7 cellular contexts compared by ENCODE assay signal in the genomic region with DNA sequence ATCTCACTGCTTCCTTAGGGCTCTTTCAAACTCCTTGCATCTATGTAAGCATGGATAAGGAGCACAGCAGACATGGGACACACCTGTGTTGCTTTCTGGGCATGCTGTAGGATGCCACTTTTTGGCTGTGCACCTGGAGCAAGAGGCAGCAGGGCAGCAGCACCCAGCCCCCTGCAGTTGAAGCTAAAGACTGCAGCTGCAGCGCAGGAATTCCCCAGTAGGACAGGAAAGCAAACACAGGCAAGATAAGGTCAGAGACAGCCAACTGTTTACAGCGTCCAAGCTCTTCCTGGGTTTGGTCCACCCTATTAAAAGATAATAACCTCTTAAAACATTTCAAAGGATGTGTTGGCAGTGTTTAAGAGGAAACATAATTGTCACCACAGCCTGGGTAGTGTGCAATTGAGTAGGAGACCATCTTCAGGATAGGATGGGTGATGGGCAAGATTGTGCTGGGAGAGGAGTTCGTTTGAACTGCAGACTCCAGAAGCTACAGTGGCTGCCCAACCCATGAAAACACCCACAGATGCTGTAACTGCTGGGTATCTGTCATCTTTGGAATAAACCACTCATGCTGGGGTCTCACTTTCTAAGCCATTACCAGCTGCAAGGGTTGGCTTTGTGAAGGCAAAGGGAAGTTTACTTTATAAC.
DNase-seq lines count a peak whose midpoint lies in the region; ATAC-seq, FAIRE-seq and TF ChIP-seq lines count a peak whose summit lies in the region.
"Not testable (repeated sequence)": the region's sequence is repeated elsewhere in the genome, so short reads cannot be mapped to it uniquely, and the experiment has no call there.

No MANE protein-coding gene starts in this region.

- not testable (repeated sequence) for H3K23ac ChIP-seq in IMR-90 (ENCODE audit: low read depth, low read length)

- H2BK20ac ChIP-seq in IMR-90 (ENCODE audit: low read depth, low read length) = not testable (repeated sequence)

- H3K4me1 Mint-ChIP-seq in activated naive CD8-positive, alpha-beta T cell treated with anti-CD3 and anti-CD28 coated beads, Interleukin-2, amount 50 U/mL, for 24 hours; osteocyte (ENCODE audit: unreplicated experiment): not testable (repeated sequence)

- not testable (repeated sequence) for H3K4me2 ChIP-seq in A549; IMR-90 (ENCODE audit: low read depth, low read length); HepG2 (ENCODE audit: low read depth, low read length)

- not testable (repeated sequence) for H3K36me3 ChIP-seq in IMR-90 (ENCODE audit: control insufficient read depth, insufficient read depth, low read length); HepG2 (replicated peaks in 1 of 2; ENCODE audit: control insufficient read depth in 1 of 2, insufficient read depth in 2 of 2, low read length in 2 of 2)

- H3K36me3 Mint-ChIP-seq in activated naive CD8-positive, alpha-beta T cell treated with anti-CD3 and anti-CD28 coated beads, Interleukin-2, amount 50 U/mL, for 24 hours (ENCODE audit: low read depth); osteocyte (ENCODE audit: unreplicated experiment): not testable (repeated sequence)

- H2BK120ac ChIP-seq in IMR-90 (ENCODE audit: low read depth, low read length) = not testable (repeated sequence)

- not testable (repeated sequence) for H3K79me2 ChIP-seq in HepG2 (ENCODE audit: insufficient read depth, low read length)

- not testable (repeated sequence) for H2AK5ac ChIP-seq in IMR-90 (ENCODE audit: low read depth, low read length)

- not testable (repeated sequence) for TF ChIP-seq CTCF in A549 (IDR thresholded peaks at IDR 0.05); IMR-90 (conservative IDR thresholded peaks at IDR 0.05; ENCODE audit: low read depth, low read length); HepG2 (CRISPR knock-in tag; IDR thresholded peaks at IDR 0.05)
- TF ChIP-seq CTCF in VCaP (conservative IDR thresholded peaks at IDR 0.05) (peak; percentile 33; the same call in 1 of the 2 replicates), osteocyte (IDR thresholded peaks at IDR 0.05) (peak; percentile 7)

- not testable (repeated sequence) for H4K20me1 ChIP-seq in IMR-90 (ENCODE audit: insufficient read depth, low read length); HepG2 (ENCODE audit: insufficient read depth, low read length)

- not testable (repeated sequence) for H3K9me1 ChIP-seq in IMR-90 (ENCODE audit: insufficient read depth, low read length)

- 8% methylated on average over 1 of the region's 3 CpGs for WGBS in A549 (ENCODE audit: missing lambda C conversion rate)
- no CpG with 5 or more reads among the region's 3 CpGs for WGBS in IMR-90 (ENCODE audit: extremely low coverage in 2 of 2, insufficient read length in 1 of 2), 2 experiments
- WGBS in HepG2 (ENCODE audit: low lambda C conversion rate) = 0% methylated on average over 2 of the region's 3 CpGs

- not testable (repeated sequence) for DNase-seq in A549 (ENCODE audit: low read depth in 1 of 2, low spot score in 1 of 2); IMR-90; activated naive CD8-positive, alpha-beta T cell treated with anti-CD3 and anti-CD28 coated beads, Interleukin-2, amount 50 U/mL, for 24 hours; HepG2 (ENCODE audit: low spot score); osteocyte (ENCODE audit: extremely low spot score, unreplicated experiment)

- H3K79me1 ChIP-seq in IMR-90 (ENCODE audit: low read depth in 1 of 2, low read length in 2 of 2) = not testable (repeated sequence)

- not testable (repeated sequence) for FAIRE-seq in A549 (lab: Jason Lieb, UNC)
- FAIRE-seq in HepG2 (lab: Jason Lieb, UNC) = peak; percentile 95

- not testable (repeated sequence) for H3K27me3 ChIP-seq in IMR-90 (ENCODE audit: control insufficient read depth, insufficient read depth, low read length); HepG2 (ENCODE audit: control insufficient read depth in 1 of 2, insufficient read depth in 2 of 2, low read length in 2 of 2)

- TF ChIP-seq EP300 in A549 (IDR thresholded peaks at IDR 0.05); HepG2 (IDR thresholded peaks at IDR 0.05; ENCODE audit: low read depth in 2 of 2, low read length in 2 of 2); HepG2 (CRISPR knock-in tag; IDR thresholded peaks at IDR 0.05; ENCODE audit: borderline replicate concordance): not testable (repeated sequence)

- H2AFZ ChIP-seq in IMR-90 (replicated peaks; ENCODE audit: low read length, poor library complexity); HepG2 (ENCODE audit: low read length): not testable (repeated sequence)

- H3K9me3 Mint-ChIP-seq in activated naive CD8-positive, alpha-beta T cell treated with anti-CD3 and anti-CD28 coated beads, Interleukin-2, amount 50 U/mL, for 24 hours; osteocyte (ENCODE audit: unreplicated experiment): not testable (repeated sequence)

- intact Hi-C loops in IMR-90 (cut with micrococcal nuclease); HepG2 (cut with micrococcal nuclease; ENCODE audit: unreplicated experiment): not testable (repeated sequence)

- H4K91ac ChIP-seq in IMR-90 (ENCODE audit: insufficient read depth, low read depth, low read length) = not testable (repeated sequence)

- BruUV-seq in IMR-90 (replicated peaks; lab: Mats Ljungman, UMichigan); HepG2 (replicated peaks; lab: Mats Ljungman, UMichigan): not testable (repeated sequence)

- dilution Hi-C loops in IMR-90 (cut with HindIII; ENCODE audit: low sequenced_read_pairs, unreplicated experiment) = not testable (repeated sequence)

- H3K18ac ChIP-seq in IMR-90 (ENCODE audit: low read depth, low read length) = not testable (repeated sequence)

- not testable (repeated sequence) for TF ChIP-seq POLR2A in A549 (IDR thresholded peaks at IDR 0.05; ENCODE audit: low read length); IMR-90 (IDR thresholded peaks at IDR 0.05; ENCODE audit: low read depth, low read length); HepG2 (IDR thresholded peaks at IDR 0.05; ENCODE audit: insufficient read depth in 1 of 2, low read depth in 2 of 2, low read length in 2 of 2)

- not testable (repeated sequence) for H3K4me3 Mint-ChIP-seq in activated naive CD8-positive, alpha-beta T cell treated with anti-CD3 and anti-CD28 coated beads, Interleukin-2, amount 50 U/mL, for 24 hours; osteocyte (ENCODE audit: unreplicated experiment)

- not testable (repeated sequence) for H3K56ac ChIP-seq in IMR-90 (ENCODE audit: extremely low read depth, insufficient read depth, low read length)

- not testable (repeated sequence) for H2AK9ac ChIP-seq in IMR-90 (replicated peaks; ENCODE audit: low read depth, low read length, poor library complexity)

- H4K8ac ChIP-seq in IMR-90 (ENCODE audit: low read depth in 2 of 2, low read length in 2 of 2) = not testable (repeated sequence)

- H3K4me1 ChIP-seq in A549; IMR-90 (ENCODE audit: control insufficient read depth, insufficient read depth, low read length); HepG2 (ENCODE audit: insufficient read depth, low read length): not testable (repeated sequence)

- H3K14ac ChIP-seq in IMR-90 (replicated peaks; ENCODE audit: low read depth, low read length) = not testable (repeated sequence)

- H3K27me3 Mint-ChIP-seq in activated naive CD8-positive, alpha-beta T cell treated with anti-CD3 and anti-CD28 coated beads, Interleukin-2, amount 50 U/mL, for 24 hours; osteocyte (ENCODE audit: unreplicated experiment): not testable (repeated sequence)

- H2BK5ac ChIP-seq in IMR-90 (ENCODE audit: low read depth, low read length, poor library complexity, severe bottlenecking) = not testable (repeated sequence)

- H3K9me3 ChIP-seq in A549; IMR-90 (ENCODE audit: control insufficient read depth, insufficient read depth, low read length); HepG2 (ENCODE audit: low read length): not testable (repeated sequence)

- not testable (repeated sequence) for TF ChIP-seq RAD21 in A549 (conservative IDR thresholded peaks at IDR 0.05 in 1 of 2, IDR thresholded peaks at IDR 0.05 in 1 of 2); IMR-90 (IDR thresholded peaks at IDR 0.05; ENCODE audit: low read length); HepG2 (CRISPR knock-in tag; IDR thresholded peaks at IDR 0.05)

- in situ Hi-C loops in IMR-90 (cut with MboI; ENCODE audit: low sequenced_read_pairs); HepG2 (cut with HindIII; ENCODE audit: extremely low pct_ligation_motif_present, low pct_unique_long_range_greater_than_20kb): not testable (repeated sequence)

- not testable (repeated sequence) for H3K27ac Mint-ChIP-seq in activated naive CD8-positive, alpha-beta T cell treated with anti-CD3 and anti-CD28 coated beads, Interleukin-2, amount 50 U/mL, for 24 hours; osteocyte (ENCODE audit: unreplicated experiment)

- ATAC-seq in A549 = peak; percentile 86 to 94
- peak; percentile 58 for ATAC-seq in IMR-90 (ENCODE audit: low read depth)
- peak; percentile 53 for ATAC-seq in activated naive CD8-positive, alpha-beta T cell treated with anti-CD3 and anti-CD28 coated beads, Interleukin-2, amount 50 U/mL, for 24 hours
- peak; percentile 41 for ATAC-seq in esophagus mucosa
- ATAC-seq in HepG2 = peak; percentile 97

- not testable (repeated sequence) for H3K27ac ChIP-seq in A549; IMR-90 (ENCODE audit: insufficient read depth, low read length); VCaP; HepG2 (ENCODE audit: extremely low read length, insufficient read depth, low read length)

- H4K5ac ChIP-seq in IMR-90 (ENCODE audit: low read depth, low read length) = not testable (repeated sequence)

- not testable (repeated sequence) for H3K9ac ChIP-seq in IMR-90 (ENCODE audit: low read depth, low read length); HepG2 (ENCODE audit: insufficient read depth, low read depth, low read length)

- H3K4ac ChIP-seq in IMR-90 (ENCODE audit: low read depth, low read length) = not testable (repeated sequence)

- POLR2A ChIA-PET in A549 (lab: Yijun Ruan, JAX); IMR-90 (lab: Charles Lee; ENCODE audit: unreplicated experiment); HepG2 (lab: Yijun Ruan, JAX): not testable (repeated sequence)

- CTCF ChIA-PET in A549 (lab: Yijun Ruan, JAX) = interaction anchor here (0.6 kb wide), 1 partner anchor 761 kb away, joined by 3 read pairs; no protein-coding TSS in a partner anchor
- CTCF ChIA-PET in IMR-90 (lab: Yijun Ruan, JAX); HepG2 (lab: Yijun Ruan, JAX; ENCODE audit: low intra/inter-chr PET ratio, low total read pairs): not testable (repeated sequence)

- not testable (repeated sequence) for H2BK15ac ChIP-seq in IMR-90 (ENCODE audit: low read depth, low read length)

- not testable (repeated sequence) for H3K4me3 ChIP-seq in A549; IMR-90 (ENCODE audit: insufficient read depth, low read depth, low read length); HepG2 (replicated peaks in 1 of 3; ENCODE audit: insufficient read depth in 1 of 3, low read depth in 2 of 3, low read length in 3 of 3)

Comparison
In these comparisons a context has a peak if more than half of its experiments do, and no peak if none do; other contexts are left out.
1. ATAC-seq: peak in every context shown above with its lines; median percentile 97 in HepG2; 90 in A549; 58 in IMR-90; 53 in activated naive CD8-positive, alpha-beta T cell treated with anti-CD3 and anti-CD28 coated beads, Interleukin-2, amount 50 U/mL, for 24 hours; 41 in esophagus mucosa.